12 cellular contexts compared by ENCODE assay signal in the genomic region with DNA sequence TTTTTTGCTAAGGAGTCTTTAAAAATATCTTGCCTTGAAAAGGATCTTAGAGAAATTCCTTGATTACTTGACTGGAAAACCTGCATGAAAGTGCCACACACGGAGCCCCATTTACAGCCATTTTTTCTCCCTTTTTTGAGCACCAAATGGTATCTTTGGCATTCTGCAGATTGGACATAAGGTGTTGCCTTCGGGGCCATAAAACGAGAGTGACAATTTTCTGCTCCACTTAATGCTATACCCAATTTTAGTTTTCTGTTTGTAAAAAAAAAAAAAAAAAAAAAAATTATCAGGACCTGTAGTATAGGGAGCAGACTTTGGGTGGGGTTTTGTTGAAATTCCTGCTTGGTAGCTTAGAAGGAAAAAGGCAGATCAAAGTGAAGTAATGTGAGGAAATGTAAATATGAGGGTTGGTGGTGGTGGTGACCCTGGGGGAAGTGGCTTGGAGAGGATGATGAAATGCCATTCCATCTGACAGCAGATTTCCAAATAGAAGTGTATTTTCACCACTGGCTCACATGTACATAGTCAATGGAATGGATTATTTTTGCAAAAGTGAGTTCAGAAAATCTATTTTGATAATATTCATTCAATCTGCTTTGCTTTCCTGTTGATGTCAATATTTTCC.
A peak's percentile ranks its signal among the peaks of the same experiment; 100 is the strongest.
DNase-seq lines count a peak whose midpoint lies in the region; ATAC-seq and TF ChIP-seq lines count a peak whose summit lies in the region.
"Had no signal": no experiment of that assay in that cellular context is flagged by ENCODE, and none has a peak within 500 bp of the region (broad histone marks: within the 10 kb centered on the region; RNA-seq: fewer than 3 reads in every experiment).

No MANE protein-coding gene starts in this region.

- ATAC-seq in lung (ENCODE audit: insufficient read depth, low FRiP score) (peak; percentile 58), GM18909 (IDR thresholded peaks at IDR 0.05; ENCODE audit: poor library complexity, unreplicated experiment) (no peak), HG03442 (IDR thresholded peaks at IDR 0.05; ENCODE audit: unreplicated experiment) (no peak)

- H3K4me1 ChIP-seq in adipocyte (ENCODE audit: control insufficient read depth, insufficient read depth, low read length) = peaks cover 20% of the 10 kb centered on the region
- H3K4me1 ChIP-seq in lung (ENCODE audit: control insufficient read depth in 2 of 2, insufficient read depth in 2 of 2, low read length in 2 of 2) = peaks cover 0 to 4% of the 10 kb centered on the region in 2 donors
- H3K4me1 ChIP-seq in tibial artery = no peaks in the 10 kb centered on the region

- H3K27ac ChIP-seq in lung (ENCODE audit: low read depth in 1 of 2, low read length in 1 of 2) = no peak overlapping the region
- H3K27ac ChIP-seq in tibial artery = no peak overlapping the region
- H3K27ac ChIP-seq: brain microvascular endothelial cell had no signal

- H3K9me3 ChIP-seq in adipocyte (ENCODE audit: control insufficient read depth, low read length) (no peaks in the 10 kb centered on the region), lung (ENCODE audit: control insufficient read depth in 2 of 2, insufficient read depth in 1 of 2, low read length in 1 of 2) (no peaks in the 10 kb centered on the region), tibial artery (no peaks in the 10 kb centered on the region)

- no peak overlapping the region for H3K4me3 ChIP-seq in adipocyte (ENCODE audit: low read length)
- H3K4me3 ChIP-seq in lung = no peak overlapping the region
- H3K4me3 ChIP-seq in tibial artery = no peak overlapping the region

- no peaks in the 10 kb centered on the region for H3K27me3 ChIP-seq in adipocyte (replicated peaks; ENCODE audit: control insufficient read depth, insufficient read depth, low read length)
- H3K27me3 ChIP-seq in lung (ENCODE audit: control insufficient read depth, insufficient read depth) = no peaks in the 10 kb centered on the region
- no peaks in the 10 kb centered on the region for H3K27me3 ChIP-seq in tibial artery
- H3K27me3 ChIP-seq: brain microvascular endothelial cell had no signal

- TF ChIP-seq CTCF in lung (IDR thresholded peaks at IDR 0.05; ENCODE audit: control extremely low read depth, extremely low read depth) (no peak), tibial artery (IDR thresholded peaks at IDR 0.05) (no peak)

- WGBS in lung, 2 donors = 66 to 76% methylated on average over 3 of the region's 3 CpGs

- DNase-seq in DMS53 treated with DMSO at 0.1 percent for 48 hours (lab: John Stamatoyannopoulos, UW; ENCODE audit: unreplicated experiment) (peak; percentile 45), M059J (ENCODE audit: low read depth) (peak; percentile 41), adipocyte (ENCODE audit: low read depth) (peak; percentile 80), lung (ENCODE audit: low spot score) (peak; percentile 43), NCI-H1092 treated with DMSO at 0.1 percent for 48 hours (lab: John Stamatoyannopoulos, UW) (no peak), tibial artery (no peak)
- DNase-seq: activated CD4-positive, alpha-beta T cell treated with anti-CD3 and anti-CD28 coated beads, Interleukin-2, amount 50 U/mL, for 48 hours; activated gamma-delta T cell treated with Interleukin-2 at 50 U/mL for 16 hours; brain microvascular endothelial cell; NCI-H345 had no signal

- no peak overlapping the region for H3K9ac ChIP-seq in adipocyte (ENCODE audit: low read length)

- intact Hi-C loops in tibial artery (cut with DNase I; ENCODE audit: low total_unique reads) = no loop called here

- H3K36me3 ChIP-seq in adipocyte (ENCODE audit: control insufficient read depth, insufficient read depth, low read length, severe bottlenecking) = no peaks in the 10 kb centered on the region
- H3K36me3 ChIP-seq in lung (ENCODE audit: control insufficient read depth in 2 of 2, insufficient read depth in 2 of 2, low read length in 2 of 2) = no peaks in the 10 kb centered on the region
- no peaks in the 10 kb centered on the region for H3K36me3 ChIP-seq in tibial artery
- H3K36me3 ChIP-seq: brain microvascular endothelial cell had no signal

Comparison
In these comparisons a context has a peak if more than half of its experiments do, and no peak if none do; other contexts are left out.
1. DNase-seq: peak in DMS53 treated with DMSO at 0.1 percent for 48 hours (single experiment), M059J (single experiment), adipocyte (single experiment) and lung (single experiment); none in NCI-H1092 treated with DMSO at 0.1 percent for 48 hours (single experiment) and tibial artery (0 of 2).